ENCODE assay signal across 22 cellular contexts in genomic region chr1:199242601-199243000, GRCh38.
"Had no signal": no experiment of that assay in that cellular context is flagged by ENCODE, and none has a peak within 500 bp of the region (broad histone marks: within the 10 kb centered on the region; RNA-seq: fewer than 3 reads in every experiment).

No MANE protein-coding gene starts in this region.

- H3K4me1 ChIP-seq: adrenal gland, esophagus muscularis mucosa, heart right ventricle, left ventricle myocardium inferior, prostate gland, right atrium auricular region, suprapubic skin had no signal

- H3K27ac Mint-ChIP-seq: activated CD4-positive, alpha-beta memory T cell treated with anti-CD3 and anti-CD28 coated beads, Interleukin-2, amount 10 ng/mL, durations not matched to agents 7 days and 5 days; activated naive CD4-positive, alpha-beta T cell treated with anti-CD3 and anti-CD28 coated beads, Interleukin-2, amount 10 ng/mL, durations not matched to agents 7 days and 5 days; dendritic cell treated with granulocyte-macrophage colony-stimulating factor and Interleukin-4, amounts not matched to agents 40 ng/mL and 50 ng/mL, for 4 days; type B pancreatic cell had no signal

- H3K36me3 ChIP-seq: adrenal gland, esophagus muscularis mucosa, heart right ventricle, left ventricle myocardium inferior, prostate gland, right atrium auricular region, suprapubic skin had no signal

- H3K9me3 ChIP-seq: adrenal gland, esophagus muscularis mucosa, mucosa of descending colon, prostate gland, right atrium auricular region, suprapubic skin had no signal

- DNase-seq: activated CD4-positive, alpha-beta memory T cell treated with anti-CD3 and anti-CD28 coated beads, Interleukin-2, amount 10 ng/mL, durations not matched to agents 7 days and 5 days; activated CD4-positive, alpha-beta T cell treated with anti-CD3 and anti-CD28 coated beads for 48 hours; activated CD4-positive, CD25-positive, alpha-beta regulatory T cell; activated effector memory CD4-positive, alpha-beta T cell treated with Interleukin-2 at 50 U/mL for 16 hours; activated naive CD4-positive, alpha-beta T cell treated with anti-CD3 and anti-CD28 coated beads, Interleukin-2, amount 10 ng/mL, durations not matched to agents 7 days and 5 days; activated T-cell treated with anti-CD3 and anti-CD28 coated beads, Interleukin-2, amount 50 U/mL, for 48 hours; adrenal gland; effector CD8-positive, alpha-beta T cell; heart right ventricle; left ventricle myocardium inferior; mucosa of descending colon; naive B cell; stimulated activated CD4-positive, alpha-beta T cell treated with anti-CD3 and anti-CD28 coated beads, Interleukin-2, amount 100 ng/mL, for 48 hours; stimulated activated naive CD8-positive, alpha-beta T cell treated with anti-CD3 and anti-CD28 coated beads, Interleukin-15, amount 100 ng/mL, for 72 hours had no signal

- H3K27me3 ChIP-seq: adrenal gland, esophagus muscularis mucosa, heart right ventricle, right atrium auricular region, suprapubic skin had no signal

- H3K9me3 Mint-ChIP-seq: activated CD4-positive, alpha-beta memory T cell treated with anti-CD3 and anti-CD28 coated beads, Interleukin-2, amount 10 ng/mL, durations not matched to agents 7 days and 5 days; activated naive CD4-positive, alpha-beta T cell treated with anti-CD3 and anti-CD28 coated beads, Interleukin-2, amount 10 ng/mL, durations not matched to agents 7 days and 5 days; neural crest cell; stimulated activated naive CD8-positive, alpha-beta T cell treated with anti-CD3 and anti-CD28 coated beads, Interleukin-15, amount 100 ng/mL, for 72 hours; T-helper 2 cell treated with Interferon-gamma antibody and Interleukin-4, amounts not matched to agents 5 μg/mL and 100 μg/mL, for 36 hours; type B pancreatic cell had no signal

- H3K36me3 Mint-ChIP-seq: activated naive CD4-positive, alpha-beta T cell treated with anti-CD3 and anti-CD28 coated beads, Interleukin-2, amount 10 ng/mL, durations not matched to agents 7 days and 5 days; type B pancreatic cell had no signal

- H3K4me1 Mint-ChIP-seq: activated naive CD4-positive, alpha-beta T cell treated with anti-CD3 and anti-CD28 coated beads, Interleukin-2, amount 10 ng/mL, durations not matched to agents 7 days and 5 days; neural crest cell had no signal

- H3K4me3 Mint-ChIP-seq: activated CD4-positive, alpha-beta memory T cell treated with anti-CD3 and anti-CD28 coated beads, Interleukin-2, amount 10 ng/mL, durations not matched to agents 7 days and 5 days; activated naive CD4-positive, alpha-beta T cell treated with anti-CD3 and anti-CD28 coated beads, Interleukin-2, amount 10 ng/mL, durations not matched to agents 7 days and 5 days; dendritic cell treated with granulocyte-macrophage colony-stimulating factor and Interleukin-4, amounts not matched to agents 40 ng/mL and 50 ng/mL, for 4 days; neural crest cell; stimulated activated naive CD8-positive, alpha-beta T cell treated with anti-CD3 and anti-CD28 coated beads, Interleukin-15, amount 100 ng/mL, for 72 hours; T-helper 2 cell treated with Interferon-gamma antibody and Interleukin-4, amounts not matched to agents 5 μg/mL and 100 μg/mL, for 36 hours; type B pancreatic cell had no signal

- H3K4me3 ChIP-seq: adrenal gland, esophagus muscularis mucosa, heart right ventricle, left ventricle myocardium inferior, mucosa of descending colon, prostate gland, right atrium auricular region, suprapubic skin had no signal

- H3K27me3 Mint-ChIP-seq: dendritic cell treated with granulocyte-macrophage colony-stimulating factor and Interleukin-4, amounts not matched to agents 40 ng/mL and 50 ng/mL, for 4 days; naive B cell; stimulated activated naive CD8-positive, alpha-beta T cell treated with anti-CD3 and anti-CD28 coated beads, Interleukin-15, amount 100 ng/mL, for 72 hours; type B pancreatic cell had no signal
